In the genomic region with DNA sequence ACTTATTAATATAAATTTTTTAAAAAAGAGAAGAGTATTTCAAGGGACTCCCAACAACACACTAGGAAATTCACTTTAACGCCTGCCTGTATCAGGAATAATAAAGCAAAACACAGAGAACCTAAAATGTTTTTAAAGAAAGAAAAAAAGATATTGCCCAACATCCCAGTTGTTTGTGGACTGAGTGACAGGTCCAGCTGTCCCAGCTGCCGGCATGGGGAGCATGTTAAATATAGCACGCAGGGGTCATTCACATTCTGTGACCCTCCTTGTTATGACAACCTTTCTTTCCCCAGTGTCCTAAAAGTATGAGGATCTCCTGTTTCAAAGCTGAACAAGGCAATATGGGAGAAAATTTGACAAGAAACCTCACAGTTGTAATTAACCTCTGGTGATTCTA, we compare ENCODE assay signal across 1 cellular context.
TF ChIP-seq lines count a peak whose summit lies in the region.

No MANE protein-coding gene starts in this region.

TF ChIP-seq in SK-N-SH, 30 proteins besides CTCF, POLR2A, EP300 and RAD21 (continued from another document):
- TF ChIP-seq, protein P1, sequence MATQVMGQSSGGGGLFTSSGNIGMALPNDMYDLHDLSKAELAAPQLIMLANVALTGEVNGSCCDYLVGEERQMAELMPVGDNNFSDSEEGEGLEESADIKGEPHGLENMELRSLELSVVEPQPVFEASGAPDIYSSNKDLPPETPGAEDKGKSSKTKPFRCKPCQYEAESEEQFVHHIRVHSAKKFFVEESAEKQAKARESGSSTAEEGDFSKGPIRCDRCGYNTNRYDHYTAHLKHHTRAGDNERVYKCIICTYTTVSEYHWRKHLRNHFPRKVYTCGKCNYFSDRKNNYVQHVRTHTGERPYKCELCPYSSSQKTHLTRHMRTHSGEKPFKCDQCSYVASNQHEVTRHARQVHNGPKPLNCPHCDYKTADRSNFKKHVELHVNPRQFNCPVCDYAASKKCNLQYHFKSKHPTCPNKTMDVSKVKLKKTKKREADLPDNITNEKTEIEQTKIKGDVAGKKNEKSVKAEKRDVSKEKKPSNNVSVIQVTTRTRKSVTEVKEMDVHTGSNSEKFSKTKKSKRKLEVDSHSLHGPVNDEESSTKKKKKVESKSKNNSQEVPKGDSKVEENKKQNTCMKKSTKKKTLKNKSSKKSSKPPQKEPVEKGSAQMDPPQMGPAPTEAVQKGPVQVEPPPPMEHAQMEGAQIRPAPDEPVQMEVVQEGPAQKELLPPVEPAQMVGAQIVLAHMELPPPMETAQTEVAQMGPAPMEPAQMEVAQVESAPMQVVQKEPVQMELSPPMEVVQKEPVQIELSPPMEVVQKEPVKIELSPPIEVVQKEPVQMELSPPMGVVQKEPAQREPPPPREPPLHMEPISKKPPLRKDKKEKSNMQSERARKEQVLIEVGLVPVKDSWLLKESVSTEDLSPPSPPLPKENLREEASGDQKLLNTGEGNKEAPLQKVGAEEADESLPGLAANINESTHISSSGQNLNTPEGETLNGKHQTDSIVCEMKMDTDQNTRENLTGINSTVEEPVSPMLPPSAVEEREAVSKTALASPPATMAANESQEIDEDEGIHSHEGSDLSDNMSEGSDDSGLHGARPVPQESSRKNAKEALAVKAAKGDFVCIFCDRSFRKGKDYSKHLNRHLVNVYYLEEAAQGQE (IDR thresholded peaks at IDR 0.05; ENCODE audit: low read depth, low read length), result no peak
- TF ChIP-seq SIN3A (IDR thresholded peaks at IDR 0.05; ENCODE audit: borderline replicate concordance, low read depth, low read length) (no peak), JUND (IDR thresholded peaks at IDR 0.05) (no peak)
